14 cellular contexts compared by ENCODE assay signal in genomic region chr11:861105-861479, GRCh38.
"Had no signal": no experiment of that assay in that cellular context is flagged by ENCODE, and none has a peak within 500 bp of the region (broad histone marks: within the 10 kb centered on the region; RNA-seq: fewer than 3 reads in every experiment).

No MANE protein-coding gene starts in this region.

- H3K4me3 Mint-ChIP-seq: activated naive CD8-positive, alpha-beta T cell treated with anti-CD3 and anti-CD28 coated beads, Interleukin-2, amount 10 ng/mL, durations not matched to agents 7 days and 5 days; stimulated activated effector memory CD8-positive, alpha-beta T cell treated with anti-CD3 and anti-CD28 coated beads, Interleukin-12 subunit alpha, Interleukin-12 subunit beta, amount 100 ng/mL, for 72 hours had no signal

- H3K9me3 Mint-ChIP-seq: activated naive CD8-positive, alpha-beta T cell treated with anti-CD3 and anti-CD28 coated beads, Interleukin-2, amount 10 ng/mL, durations not matched to agents 7 days and 5 days; stimulated activated effector memory CD8-positive, alpha-beta T cell treated with anti-CD3 and anti-CD28 coated beads, Interleukin-12 subunit alpha, Interleukin-12 subunit beta, amount 100 ng/mL, for 72 hours had no signal

- H3K27ac ChIP-seq: neutrophil, vagina had no signal

- H3K4me1 Mint-ChIP-seq: activated naive CD8-positive, alpha-beta T cell treated with anti-CD3 and anti-CD28 coated beads, Interleukin-2, amount 10 ng/mL, durations not matched to agents 7 days and 5 days had no signal

- H3K36me3 ChIP-seq: neutrophil had no signal

- H3K4me3 ChIP-seq: smooth muscle cell, tibial nerve, vagina had no signal

- H3K27me3 ChIP-seq: neutrophil, tibial nerve, vagina had no signal

- H3K27ac Mint-ChIP-seq: activated naive CD8-positive, alpha-beta T cell treated with anti-CD3 and anti-CD28 coated beads, Interleukin-2, amount 10 ng/mL, durations not matched to agents 7 days and 5 days; stimulated activated effector memory CD8-positive, alpha-beta T cell treated with anti-CD3 and anti-CD28 coated beads, Interleukin-12 subunit alpha, Interleukin-12 subunit beta, amount 100 ng/mL, for 72 hours had no signal

- DNase-seq: activated effector memory CD4-positive, alpha-beta T cell treated with anti-CD3 and anti-CD28 coated beads, Interleukin-2, amount 50 U/mL, for 16 hours; activated naive CD8-positive, alpha-beta T cell treated with anti-CD3 and anti-CD28 coated beads, Interleukin-2, amount 10 ng/mL, durations not matched to agents 7 days and 5 days; activated T-cell treated with anti-CD3 and anti-CD28 coated beads, Interleukin-2, amount 50 U/mL, for 1 hour; aorta; hypothalamus; kidney glomerular epithelial cell; posterior cingulate gyrus had no signal

- H3K27me3 Mint-ChIP-seq: activated naive CD8-positive, alpha-beta T cell treated with anti-CD3 and anti-CD28 coated beads, Interleukin-2, amount 10 ng/mL, durations not matched to agents 7 days and 5 days had no signal

- ATAC-seq: activated CD4-positive, CD25-positive, alpha-beta regulatory T cell treated with anti-CD3 and anti-CD28 coated beads, Interleukin-2, amount 50 U/mL, for 24 hours; esophagus mucosa; stimulated activated effector memory CD8-positive, alpha-beta T cell treated with anti-CD3 and anti-CD28 coated beads, Interleukin-12 subunit alpha, Interleukin-12 subunit beta, amount 100 ng/mL, for 72 hours had no signal

- H3K9me3 ChIP-seq: neutrophil, tibial nerve, vagina had no signal
